ENCODE assay signal across 1 cellular context in genomic region chr19:34364462-34364829, GRCh38.
TF ChIP-seq lines count a peak whose summit lies in the region.

No MANE protein-coding gene starts in this region.

TF ChIP-seq in K562, 482 proteins besides CTCF, POLR2A, EP300 and RAD21 (continued from another document):
- TF ChIP-seq, protein P1, sequence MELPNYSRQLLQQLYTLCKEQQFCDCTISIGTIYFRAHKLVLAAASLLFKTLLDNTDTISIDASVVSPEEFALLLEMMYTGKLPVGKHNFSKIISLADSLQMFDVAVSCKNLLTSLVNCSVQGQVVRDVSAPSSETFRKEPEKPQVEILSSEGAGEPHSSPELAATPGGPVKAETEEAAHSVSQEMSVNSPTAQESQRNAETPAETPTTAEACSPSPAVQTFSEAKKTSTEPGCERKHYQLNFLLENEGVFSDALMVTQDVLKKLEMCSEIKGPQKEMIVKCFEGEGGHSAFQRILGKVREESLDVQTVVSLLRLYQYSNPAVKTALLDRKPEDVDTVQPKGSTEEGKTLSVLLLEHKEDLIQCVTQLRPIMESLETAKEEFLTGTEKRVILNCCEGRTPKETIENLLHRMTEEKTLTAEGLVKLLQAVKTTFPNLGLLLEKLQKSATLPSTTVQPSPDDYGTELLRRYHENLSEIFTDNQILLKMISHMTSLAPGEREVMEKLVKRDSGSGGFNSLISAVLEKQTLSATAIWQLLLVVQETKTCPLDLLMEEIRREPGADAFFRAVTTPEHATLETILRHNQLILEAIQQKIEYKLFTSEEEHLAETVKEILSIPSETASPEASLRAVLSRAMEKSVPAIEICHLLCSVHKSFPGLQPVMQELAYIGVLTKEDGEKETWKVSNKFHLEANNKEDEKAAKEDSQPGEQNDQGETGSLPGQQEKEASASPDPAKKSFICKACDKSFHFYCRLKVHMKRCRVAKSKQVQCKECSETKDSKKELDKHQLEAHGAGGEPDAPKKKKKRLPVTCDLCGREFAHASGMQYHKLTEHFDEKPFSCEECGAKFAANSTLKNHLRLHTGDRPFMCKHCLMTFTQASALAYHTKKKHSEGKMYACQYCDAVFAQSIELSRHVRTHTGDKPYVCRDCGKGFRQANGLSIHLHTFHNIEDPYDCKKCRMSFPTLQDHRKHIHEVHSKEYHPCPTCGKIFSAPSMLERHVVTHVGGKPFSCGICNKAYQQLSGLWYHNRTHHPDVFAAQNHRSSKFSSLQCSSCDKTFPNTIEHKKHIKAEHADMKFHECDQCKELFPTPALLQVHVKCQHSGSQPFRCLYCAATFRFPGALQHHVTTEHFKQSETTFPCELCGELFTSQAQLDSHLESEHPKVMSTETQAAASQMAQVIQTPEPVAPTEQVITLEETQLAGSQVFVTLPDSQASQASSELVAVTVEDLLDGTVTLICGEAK (IDR thresholded peaks at IDR 0.05) = peak; percentile 12; the same call in 1 of the 2 replicates
- TF ChIP-seq, protein P1 (CRISPR knock-in tag; IDR thresholded peaks at IDR 0.05) = no peak
- TF ChIP-seq USF1 (CRISPR knock-in tag; IDR thresholded peaks at IDR 0.05) (peak; percentile 32), SETDB1 (IDR thresholded peaks at IDR 0.05; ENCODE audit: low read length) (no peak), HDAC1 (IDR thresholded peaks at IDR 0.05) (0 out of 4 replicates have a peak, but pooled peaks of 1 of the 2 experiments have one; percentile 5)
- TF ChIP-seq, protein P2, sequence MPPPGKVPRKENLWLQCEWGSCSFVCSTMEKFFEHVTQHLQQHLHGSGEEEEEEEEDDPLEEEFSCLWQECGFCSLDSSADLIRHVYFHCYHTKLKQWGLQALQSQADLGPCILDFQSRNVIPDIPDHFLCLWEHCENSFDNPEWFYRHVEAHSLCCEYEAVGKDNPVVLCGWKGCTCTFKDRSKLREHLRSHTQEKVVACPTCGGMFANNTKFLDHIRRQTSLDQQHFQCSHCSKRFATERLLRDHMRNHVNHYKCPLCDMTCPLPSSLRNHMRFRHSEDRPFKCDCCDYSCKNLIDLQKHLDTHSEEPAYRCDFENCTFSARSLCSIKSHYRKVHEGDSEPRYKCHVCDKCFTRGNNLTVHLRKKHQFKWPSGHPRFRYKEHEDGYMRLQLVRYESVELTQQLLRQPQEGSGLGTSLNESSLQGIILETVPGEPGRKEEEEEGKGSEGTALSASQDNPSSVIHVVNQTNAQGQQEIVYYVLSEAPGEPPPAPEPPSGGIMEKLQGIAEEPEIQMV (tag; conservative IDR thresholded peaks at IDR 0.05; ENCODE audit: low read depth) = no peak
- TF ChIP-seq, protein P3, sequence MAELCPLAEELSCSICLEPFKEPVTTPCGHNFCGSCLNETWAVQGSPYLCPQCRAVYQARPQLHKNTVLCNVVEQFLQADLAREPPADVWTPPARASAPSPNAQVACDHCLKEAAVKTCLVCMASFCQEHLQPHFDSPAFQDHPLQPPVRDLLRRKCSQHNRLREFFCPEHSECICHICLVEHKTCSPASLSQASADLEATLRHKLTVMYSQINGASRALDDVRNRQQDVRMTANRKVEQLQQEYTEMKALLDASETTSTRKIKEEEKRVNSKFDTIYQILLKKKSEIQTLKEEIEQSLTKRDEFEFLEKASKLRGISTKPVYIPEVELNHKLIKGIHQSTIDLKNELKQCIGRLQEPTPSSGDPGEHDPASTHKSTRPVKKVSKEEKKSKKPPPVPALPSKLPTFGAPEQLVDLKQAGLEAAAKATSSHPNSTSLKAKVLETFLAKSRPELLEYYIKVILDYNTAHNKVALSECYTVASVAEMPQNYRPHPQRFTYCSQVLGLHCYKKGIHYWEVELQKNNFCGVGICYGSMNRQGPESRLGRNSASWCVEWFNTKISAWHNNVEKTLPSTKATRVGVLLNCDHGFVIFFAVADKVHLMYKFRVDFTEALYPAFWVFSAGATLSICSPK (IDR thresholded peaks at IDR 0.05; ENCODE audit: borderline replicate concordance) = no peak
- TF ChIP-seq, protein P4, sequence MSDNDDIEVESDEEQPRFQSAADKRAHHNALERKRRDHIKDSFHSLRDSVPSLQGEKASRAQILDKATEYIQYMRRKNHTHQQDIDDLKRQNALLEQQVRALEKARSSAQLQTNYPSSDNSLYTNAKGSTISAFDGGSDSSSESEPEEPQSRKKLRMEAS (CRISPR knock-in tag; IDR thresholded peaks at IDR 0.05) = 0 out of 2 replicates have a peak, but pooled peaks have one; percentile 17
